ENCODE assay signal across 9 cellular contexts in genomic region chrX:71103110-71103983, GRCh38. TPM values are rescaled to one million over a fixed set of nuclear protein-coding genes. Genes with fewer than 3 reads are reported as not detected.
DNase-seq lines count a peak whose midpoint lies in the region; ATAC-seq and TF ChIP-seq lines count a peak whose summit lies in the region.
"Had no signal": no experiment of that assay in that cellular context is flagged by ENCODE, and none has a peak within 500 bp of the region (broad histone marks: within the 10 kb centered on the region; RNA-seq: fewer than 3 reads in every experiment).

No MANE protein-coding gene starts in this region.

- no peaks in the 10 kb centered on the region for H3K27me3 Mint-ChIP-seq in CD4-positive, alpha-beta memory T cell
- peaks cover 20% of the 10 kb centered on the region for H3K27me3 Mint-ChIP-seq in neural crest cell (ENCODE audit: low read depth)

- peak overlapping the region; percentile 79 to 90 (median 84) for H3K4me3 Mint-ChIP-seq in CD4-positive, alpha-beta memory T cell
- peak overlapping the region; percentile 82 for H3K4me3 Mint-ChIP-seq in neural crest cell

- H3K27me3 ChIP-seq in CD4-positive, alpha-beta memory T cell (ENCODE audit: insufficient read depth, low read length), result no peaks in the 10 kb centered on the region
- no peaks in the 10 kb centered on the region for H3K27me3 ChIP-seq in colonic mucosa
- H3K27me3 ChIP-seq: adrenal gland had no signal

- TF ChIP-seq CTCF in colonic mucosa (IDR thresholded peaks at IDR 0.05) (no peak), neural crest cell (conservative IDR thresholded peaks at IDR 0.05) (no peak)

- H3K9ac ChIP-seq in colonic mucosa (ENCODE audit: low read depth in 2 of 2, low read length in 2 of 2), result peak overlapping the region in 1 of 2 donors; percentile 35

- H3K4me1 ChIP-seq in CD4-positive, alpha-beta memory T cell (ENCODE audit: insufficient read depth, low read length), result peaks cover 90% of the 10 kb centered on the region
- H3K4me1 ChIP-seq in colonic mucosa, result no peaks in the 10 kb centered on the region

- ATAC-seq in HG02610 (IDR thresholded peaks at IDR 0.05; ENCODE audit: unreplicated experiment) (peak; percentile 61), GM21390 (IDR thresholded peaks at IDR 0.05; ENCODE audit: unreplicated experiment) (no peak), HG03108 (IDR thresholded peaks at IDR 0.05; ENCODE audit: unreplicated experiment) (no peak), HG03045 (IDR thresholded peaks at IDR 0.05; ENCODE audit: unreplicated experiment) (no peak)

- CTCF ChIA-PET in CD4-positive, alpha-beta memory T cell (lab: Charles Lee; ENCODE audit: partially characterized antibody), result interaction anchor here (0.8 to 4.7 kb wide), 4 partner anchors 8 to 27 kb away, joined by 3 to 75 read pairs (median 11); partner anchors contain the start of genes IL2RG and MED12

- peak overlapping the region; percentile 66 for H3K27ac ChIP-seq in CD4-positive, alpha-beta memory T cell (ENCODE audit: low read depth, low read length)
- peak overlapping the region; percentile 44 for H3K27ac ChIP-seq in colonic mucosa

- no peaks in the 10 kb centered on the region for H3K9me3 Mint-ChIP-seq in CD4-positive, alpha-beta memory T cell
- peaks cover 4% of the 10 kb centered on the region for H3K9me3 Mint-ChIP-seq in neural crest cell

- POLR2A ChIA-PET in CD4-positive, alpha-beta memory T cell (lab: Charles Lee; ENCODE audit: partially characterized antibody), result interaction anchor here (0.8 to 5.3 kb wide), 10 partner anchors 9 to 262 kb away, joined by 3 to 141 read pairs (median 6); partner anchors contain the start of genes IL2RG, MED12 and TAF1

- H3K27ac Mint-ChIP-seq in CD4-positive, alpha-beta memory T cell, result peak overlapping the region; percentile 91 to 97 (median 95)
- H3K27ac Mint-ChIP-seq in neural crest cell (ENCODE audit: unreplicated experiment), result peak overlapping the region; percentile 89

- intact Hi-C loops in CD4-positive, alpha-beta memory T cell (cut with micrococcal nuclease), result loop anchor here (1.0 kb wide), 2 partner anchors 8 to 26 kb away; partner anchors contain the start of gene IL2RG
- intact Hi-C loops in colonic mucosa (cut with DNase I), result no loop called here

- DNase-seq in CD4-positive, alpha-beta memory T cell, result peak; percentile 58 to 71 (median 62)
- peak in 4 of 5 experiments; percentile 16 to 75 (median 53) for DNase-seq in T-helper 2 cell
- DNase-seq in colonic mucosa, result peak; percentile 49
- peak; percentile 31 for DNase-seq in neural crest cell (ENCODE audit: low read depth, low spot score)

- peaks cover 27 to 28% of the 10 kb centered on the region in 2 donors for H3K36me3 Mint-ChIP-seq in CD4-positive, alpha-beta memory T cell
- H3K36me3 Mint-ChIP-seq in neural crest cell (ENCODE audit: low read depth), result peaks cover 5% of the 10 kb centered on the region

- no peaks in the 10 kb centered on the region for H3K9me3 ChIP-seq in CD4-positive, alpha-beta memory T cell (ENCODE audit: control insufficient read depth in 1 of 2, low read length in 2 of 2)
- H3K9me3 ChIP-seq in colonic mucosa, result no peaks in the 10 kb centered on the region
- H3K9me3 ChIP-seq: adrenal gland had no signal

- peaks cover 57 to 92% (median 82%) of the 10 kb centered on the region in 4 donors for H3K4me1 Mint-ChIP-seq in CD4-positive, alpha-beta memory T cell
- peaks cover 64% of the 10 kb centered on the region for H3K4me1 Mint-ChIP-seq in neural crest cell

- peak overlapping the region; percentile 11 to 37 for H3K4me3 ChIP-seq in CD4-positive, alpha-beta memory T cell (ENCODE audit: low read length in 2 of 2)
- H3K4me3 ChIP-seq in colonic mucosa, result no peak overlapping the region
- H3K4me3 ChIP-seq: adrenal gland had no signal

- peaks cover 4% of the 10 kb centered on the region for H3K36me3 ChIP-seq in CD4-positive, alpha-beta memory T cell (ENCODE audit: insufficient read depth, low read length)
- no peaks in the 10 kb centered on the region for H3K36me3 ChIP-seq in colonic mucosa
- H3K36me3 ChIP-seq: adrenal gland had no signal

RNA-seq across cellular contexts. Expression of gene CXorf65, which starts 3.2 kb away (rescaled TPM):
- total RNA-seq in CD4-positive, alpha-beta memory T cell, result 10 to 100 TPM; 45.1 to 51.6 TPM
- polyA plus RNA-seq in CD4-positive, alpha-beta memory T cell, result 1 to 10 TPM; 3.1 to 7.4 TPM
- total RNA-seq in colonic mucosa (not detected), neural crest cell (not detected in 2 replicates)
- total RNA-seq: adrenal gland had no signal

RNA-seq across cellular contexts. Expression of gene FOXO4, which starts 7.7 kb away (rescaled TPM):
- 10 to 100 TPM; 41.9 to 42.9 TPM for total RNA-seq in CD4-positive, alpha-beta memory T cell
- 1 to 10 TPM in 1 of 2 donors, under 1 TPM in 1; 0.45 to 2.6 TPM for polyA plus RNA-seq in CD4-positive, alpha-beta memory T cell
- 10 to 100 TPM; 23.4 to 47.4 TPM for total RNA-seq in colonic mucosa
- total RNA-seq in neural crest cell, result 10.1 and 12.0 TPM in 2 replicates

RNA-seq across cellular contexts. Expression of gene IL2RG, which starts 8.0 kb away (rescaled TPM):
- 100 to 1,000 TPM; 378 to 379 TPM for total RNA-seq in CD4-positive, alpha-beta memory T cell
- polyA plus RNA-seq in CD4-positive, alpha-beta memory T cell, result 1,000 to 10,000 TPM; 1,405 to 1,440 TPM
- total RNA-seq in colonic mucosa (10 to 100 TPM; 46.0 to 61.0 TPM), neural crest cell (not detected in 2 replicates)

RNA-seq across cellular contexts. Expression of gene MED12, which starts 15.0 kb away (rescaled TPM):
- 10 to 100 TPM; 84.4 to 89.9 TPM for total RNA-seq in CD4-positive, alpha-beta memory T cell
- polyA plus RNA-seq in CD4-positive, alpha-beta memory T cell, result 10 to 100 TPM in 1 of 2 donors, 1 to 10 TPM in 1; 3.4 to 18.7 TPM
- total RNA-seq in colonic mucosa (10 to 100 TPM; 35.1 to 39.7 TPM), neural crest cell (72.5 and 76.3 TPM in 2 replicates)

RNA-seq across cellular contexts. Expression of gene SNX12, which starts 35.2 kb away (rescaled TPM):
- 10 to 100 TPM; 36.7 to 36.9 TPM for total RNA-seq in CD4-positive, alpha-beta memory T cell
- polyA plus RNA-seq in CD4-positive, alpha-beta memory T cell, result 1 to 10 TPM; 3.0 to 4.2 TPM
- 10 to 100 TPM; 62.1 to 76.8 TPM for total RNA-seq in colonic mucosa
- total RNA-seq in neural crest cell, result 77.5 and 78.3 TPM in 2 replicates

Comparison
In these comparisons a context has a peak if more than half of its experiments do, and no peak if none do; other contexts are left out.
1. RNA of gene CXorf65, which starts 3.2 kb away (total RNA-seq): 45.1 to 51.6 TPM in CD4-positive, alpha-beta memory T cell; not detected in colonic mucosa and not detected in neural crest cell; every median in the first group is over 10 times any median in the second.
2. RNA of gene IL2RG, which starts 8.0 kb away (total RNA-seq): 378 to 379 TPM in CD4-positive, alpha-beta memory T cell and 46.0 to 61.0 TPM in colonic mucosa; not detected in neural crest cell; every median in the first group is over 10 times any median in the second.
3. Peak in every context shown above with its lines, with median percentiles within 50 percentile points of each other: DNase-seq.